Comparison of ENCODE assay signal across 9 cellular contexts in the genomic region with DNA sequence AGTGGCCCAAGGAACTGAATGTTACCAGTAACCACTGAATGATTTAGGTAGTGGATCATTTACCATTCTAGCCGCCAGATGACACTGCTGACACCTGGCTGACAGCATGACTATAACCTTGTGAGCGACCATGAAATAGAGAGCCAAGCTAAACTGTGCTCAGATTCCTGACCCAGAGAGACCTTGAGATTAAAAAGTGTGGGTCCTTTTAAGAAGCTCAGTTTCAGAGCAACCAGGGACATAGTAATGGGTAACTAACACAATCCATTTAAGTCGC.
A peak's percentile ranks its signal among the peaks of the same experiment; 100 is the strongest.
DNase-seq lines count a peak whose midpoint lies in the region; ATAC-seq and TF ChIP-seq lines count a peak whose summit lies in the region.
"Had no signal": no experiment of that assay in that cellular context is flagged by ENCODE, and none has a peak within 500 bp of the region (broad histone marks: within the 10 kb centered on the region; RNA-seq: fewer than 3 reads in every experiment).

No MANE protein-coding gene starts in this region.

- H3K4me1 Mint-ChIP-seq in nephron, result peaks cover 21% of the 10 kb centered on the region

- intact Hi-C loops in adrenal gland (cut with DNase I), result no loop called here

- H3K4me3 ChIP-seq in WERI-Rb-1 (ENCODE audit: low read depth, low read length), result no peak overlapping the region
- no peak overlapping the region for H3K4me3 ChIP-seq in adrenal gland

- H3K27me3 Mint-ChIP-seq in nephron (ENCODE audit: low read depth), result no peaks in the 10 kb centered on the region

- H3K27ac Mint-ChIP-seq in nephron, result peak overlapping the region; percentile 47 to 87 (median 75)

- DNase-seq in WERI-Rb-1, result peak; percentile 70
- DNase-seq in nucleus accumbens (lab: John Stamatoyannopoulos, UW), result no peak
- DNase-seq in adrenal gland, result no peak
- DNase-seq in GF-D8 (lab: John Stamatoyannopoulos, UW), result no peak
- no peak for DNase-seq in caudate nucleus (lab: John Stamatoyannopoulos, UW)
- DNase-seq: NCI-H146 had no signal

- no peaks in the 10 kb centered on the region for H3K4me1 ChIP-seq in adrenal gland (replicated peaks in 1 of 2)

- H3K27ac ChIP-seq in WERI-Rb-1, result no peak overlapping the region
- no peak overlapping the region for H3K27ac ChIP-seq in adrenal gland
- H3K27ac ChIP-seq in caudate nucleus (ENCODE audit: low read depth, low read length), result no peak overlapping the region

- no peak overlapping the region for H3K4me3 Mint-ChIP-seq in nephron

- ATAC-seq in GM18870 (IDR thresholded peaks at IDR 0.05; ENCODE audit: unreplicated experiment), result peak; percentile 90
- ATAC-seq in HG03097 (IDR thresholded peaks at IDR 0.05; ENCODE audit: low FRiP score, unreplicated experiment), result peak; percentile 61

- H3K36me3 ChIP-seq in WERI-Rb-1 (no peaks in the 10 kb centered on the region), adrenal gland (replicated peaks in 1 of 2) (no peaks in the 10 kb centered on the region)

- no peaks in the 10 kb centered on the region for H3K9me3 ChIP-seq in WERI-Rb-1 (ENCODE audit: severe bottlenecking)
- H3K9me3 ChIP-seq in adrenal gland (replicated peaks in 1 of 3), result no peaks in the 10 kb centered on the region

- peaks cover 4% of the 10 kb centered on the region for H3K36me3 Mint-ChIP-seq in nephron (ENCODE audit: low read depth)

- H3K27me3 ChIP-seq in WERI-Rb-1 (ENCODE audit: insufficient read depth, low read depth, severe bottlenecking), result no peaks in the 10 kb centered on the region
- H3K27me3 ChIP-seq in adrenal gland, result no peaks in the 10 kb centered on the region

- TF ChIP-seq POLR2A in adrenal gland (IDR thresholded peaks at IDR 0.05), result no peak

- 45 to 63% (median 53%) methylated on average over 3 of the region's 3 CpGs for WGBS in adrenal gland, 4 donors

- TF ChIP-seq CTCF in WERI-Rb-1 (IDR thresholded peaks at IDR 0.05; ENCODE audit: low read depth, low read length) (peak; percentile 72), nephron (IDR thresholded peaks at IDR 0.05; ENCODE audit: unreplicated experiment in 3 of 3) (peak; percentile 23 to 36 (median 29)), adrenal gland (IDR thresholded peaks at IDR 0.05) (no peak)

- H3K9me3 Mint-ChIP-seq in nephron, result peaks cover 10% of the 10 kb centered on the region

Comparison
In these comparisons a context has a peak if more than half of its experiments do, and no peak if none do; other contexts are left out.
1. CTCF ChIP-seq: peak in WERI-Rb-1 (single experiment) and nephron (3 of 3); none in adrenal gland (0 of 6).